22 cellular contexts compared by ENCODE assay signal in the genomic region with DNA sequence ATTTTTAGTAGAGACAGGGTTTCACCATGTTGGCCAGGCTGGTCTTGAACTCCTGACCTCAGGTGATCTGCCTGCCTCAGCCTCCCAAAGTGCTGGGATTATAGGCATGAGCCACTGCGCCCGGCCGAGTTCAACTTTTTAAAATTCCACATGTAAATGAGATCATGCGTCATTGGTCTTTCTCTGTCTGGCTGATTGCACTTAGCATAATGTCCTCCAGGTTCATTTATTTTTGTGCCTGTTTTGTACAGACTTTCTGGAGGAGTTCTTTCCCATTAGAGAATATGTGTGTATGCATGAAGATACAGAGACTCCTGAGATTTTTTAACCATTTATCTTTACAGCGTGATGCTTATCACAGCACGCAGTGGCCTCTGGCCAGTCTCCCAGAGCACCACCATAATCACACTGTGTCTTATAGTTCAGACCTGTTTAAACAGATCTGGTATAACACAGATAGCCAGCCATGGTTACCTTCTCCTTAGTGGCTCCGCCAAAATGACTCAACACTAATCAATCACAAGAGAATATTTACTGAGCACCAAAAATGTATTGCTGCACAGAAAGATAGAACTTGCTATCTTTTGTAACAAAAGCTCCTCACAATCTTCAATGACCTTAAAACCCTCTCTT.
"Had no signal": no experiment of that assay in that cellular context is flagged by ENCODE, and none has a peak within 500 bp of the region (broad histone marks: within the 10 kb centered on the region; RNA-seq: fewer than 3 reads in every experiment).

No MANE protein-coding gene starts in this region.

- H3K4me3 Mint-ChIP-seq: activated CD4-positive, alpha-beta memory T cell treated with anti-CD3 and anti-CD28 coated beads for 36 hours; activated CD4-positive, alpha-beta T cell treated with anti-CD3 and anti-CD28 coated beads for 36 hours; activated CD8-positive, alpha-beta memory T cell treated with anti-CD3 and anti-CD28 coated beads, Interleukin-2, amount 10 ng/mL, durations not matched to agents 7 days and 5 days; activated naive CD4-positive, alpha-beta T cell treated with anti-CD3 and anti-CD28 coated beads for 36 hours; activated naive CD8-positive, alpha-beta T cell treated with anti-CD3 and anti-CD28 coated beads, Interleukin-2, amount 50 U/mL, for 24 hours; nephron progenitor cell; stimulated activated naive CD8-positive, alpha-beta T cell treated with anti-CD3 and anti-CD28 coated beads, Interleukin-15, Interleukin-2, amounts not matched to agents 100 ng/mL and 50 ng/mL, for 24 hours; T-cell had no signal

- H3K4me1 Mint-ChIP-seq: activated CD4-positive, alpha-beta T cell treated with anti-CD3 and anti-CD28 coated beads for 36 hours; activated CD8-positive, alpha-beta memory T cell treated with anti-CD3 and anti-CD28 coated beads, Interleukin-2, amount 10 ng/mL, durations not matched to agents 7 days and 5 days; activated naive CD8-positive, alpha-beta T cell treated with anti-CD3 and anti-CD28 coated beads, Interleukin-2, amount 50 U/mL, for 24 hours; nephron progenitor cell had no signal

- FAIRE-seq: colon, urothelium cell line had no signal

- ATAC-seq: activated CD4-positive, alpha-beta T cell treated with anti-CD3 and anti-CD28 coated beads for 36 hours; activated CD8-positive, alpha-beta memory T cell treated with anti-CD3 and anti-CD28 coated beads, Interleukin-2, amount 10 ng/mL, durations not matched to agents 7 days and 5 days; activated naive CD8-positive, alpha-beta T cell treated with anti-CD3 and anti-CD28 coated beads, Interleukin-2, amount 50 U/mL, for 24 hours; psoas muscle; sciatic nerve; T-cell had no signal

- H3K4me3 ChIP-seq: cardiac muscle cell, esophagus muscularis mucosa, left ventricle myocardium inferior, psoas muscle, spleen had no signal

- H3K9me3 Mint-ChIP-seq: activated CD4-positive, alpha-beta memory T cell treated with anti-CD3 and anti-CD28 coated beads for 36 hours; activated naive CD4-positive, alpha-beta T cell treated with anti-CD3 and anti-CD28 coated beads for 36 hours; activated naive CD8-positive, alpha-beta T cell treated with anti-CD3 and anti-CD28 coated beads, Interleukin-2, amount 50 U/mL, for 24 hours; activated T-helper 2 cell treated with anti-CD3 and anti-CD28 coated beads, Interferon-gamma antibody, Interleukin-2, Interleukin-4, amounts not matched to agents 10 μg/mL and 5 μg/mL and 100 μg/mL, durations not matched to agents 14 hours and 24 hours and 36 hours; nephron progenitor cell; stimulated activated naive CD8-positive, alpha-beta T cell treated with anti-CD3 and anti-CD28 coated beads, Interleukin-15, Interleukin-2, amounts not matched to agents 100 ng/mL and 50 ng/mL, for 24 hours; T-cell had no signal

- H3K36me3 Mint-ChIP-seq: activated CD4-positive, alpha-beta memory T cell treated with anti-CD3 and anti-CD28 coated beads for 36 hours; activated CD8-positive, alpha-beta memory T cell treated with anti-CD3 and anti-CD28 coated beads, Interleukin-2, amount 10 ng/mL, durations not matched to agents 7 days and 5 days; T-cell had no signal

- H3K9me3 ChIP-seq: esophagus muscularis mucosa, left ventricle myocardium inferior, psoas muscle, spleen had no signal

- H3K27me3 ChIP-seq: cardiac muscle cell, esophagus muscularis mucosa, spleen had no signal

- DNase-seq: activated CD4-positive, alpha-beta memory T cell treated with anti-CD3 and anti-CD28 coated beads for 36 hours; activated CD4-positive, alpha-beta T cell treated with anti-CD3 and anti-CD28 coated beads for 36 hours; activated CD8-positive, alpha-beta memory T cell treated with anti-CD3 and anti-CD28 coated beads, Interleukin-2, amount 10 ng/mL, durations not matched to agents 7 days and 5 days; activated naive CD4-positive, alpha-beta T cell treated with anti-CD3 and anti-CD28 coated beads for 36 hours; activated naive CD8-positive, alpha-beta T cell treated with anti-CD3 and anti-CD28 coated beads, Interleukin-2, amount 50 U/mL, for 24 hours; activated T-cell treated with anti-CD3 and anti-CD28 coated beads, Interleukin-2, amount 50 U/mL, for 1 hour; hypothalamus; left ventricle myocardium inferior; mesenchymal stem cell; nephron progenitor cell; occipital lobe; psoas muscle; spleen; T-cell; T-helper 9 cell had no signal

- H3K4me1 ChIP-seq: psoas muscle, spleen had no signal

- H3K36me3 ChIP-seq: cardiac muscle cell, esophagus muscularis mucosa, left ventricle myocardium inferior, spleen had no signal

- H3K27ac ChIP-seq: cardiac muscle cell, esophagus muscularis mucosa, left ventricle myocardium inferior, psoas muscle had no signal

- H3K27me3 Mint-ChIP-seq: activated CD8-positive, alpha-beta memory T cell treated with anti-CD3 and anti-CD28 coated beads, Interleukin-2, amount 10 ng/mL, durations not matched to agents 7 days and 5 days had no signal

- H3K27ac Mint-ChIP-seq: activated CD4-positive, alpha-beta memory T cell treated with anti-CD3 and anti-CD28 coated beads for 36 hours; activated CD4-positive, alpha-beta T cell treated with anti-CD3 and anti-CD28 coated beads for 36 hours; activated CD8-positive, alpha-beta memory T cell treated with anti-CD3 and anti-CD28 coated beads, Interleukin-2, amount 10 ng/mL, durations not matched to agents 7 days and 5 days; activated naive CD4-positive, alpha-beta T cell treated with anti-CD3 and anti-CD28 coated beads for 36 hours; activated naive CD8-positive, alpha-beta T cell treated with anti-CD3 and anti-CD28 coated beads, Interleukin-2, amount 50 U/mL, for 24 hours; activated T-helper 2 cell treated with anti-CD3 and anti-CD28 coated beads, Interferon-gamma antibody, Interleukin-2, Interleukin-4, amounts not matched to agents 10 μg/mL and 5 μg/mL and 100 μg/mL, durations not matched to agents 14 hours and 24 hours and 36 hours; nephron progenitor cell; stimulated activated naive CD8-positive, alpha-beta T cell treated with anti-CD3 and anti-CD28 coated beads, Interleukin-15, Interleukin-2, amounts not matched to agents 100 ng/mL and 50 ng/mL, for 24 hours; T-cell had no signal
